Comparison of ENCODE assay signal across 8 cellular contexts in genomic region chr2:166057363-166058169, GRCh38.
DNase-seq lines count a peak whose midpoint lies in the region; ATAC-seq and TF ChIP-seq lines count a peak whose summit lies in the region.

No MANE protein-coding gene starts in this region.

- H3K4me2 ChIP-seq in smooth muscle cell: no peak overlapping the region

- WGBS in smooth muscle cell (ENCODE audit: low lambda C conversion rate): 31% methylated on average over 4 of the region's 4 CpGs
- 6% methylated on average over 4 of the region's 4 CpGs for WGBS in suprapubic skin

- no peak overlapping the region for H2AFZ ChIP-seq in smooth muscle cell (ENCODE audit: low read depth)

- TF ChIP-seq CTCF in epithelial cell of esophagus (IDR thresholded peaks at IDR 0.05; ENCODE audit: insufficient read depth, low read depth, low read length, missing control alignments): peak; percentile 48
- TF ChIP-seq CTCF in smooth muscle cell (IDR thresholded peaks at IDR 0.05; ENCODE audit: borderline replicate concordance, insufficient read depth, poor library complexity, severe bottlenecking): peak; percentile 59
- TF ChIP-seq CTCF in CD8-positive, alpha-beta T cell (IDR thresholded peaks at IDR 0.05): no peak
- TF ChIP-seq CTCF in suprapubic skin (IDR thresholded peaks at IDR 0.05): no peak

- TF ChIP-seq EP300 in suprapubic skin (IDR thresholded peaks at IDR 0.05): no peak

- no peak for TF ChIP-seq POLR2A in suprapubic skin (IDR thresholded peaks at IDR 0.05)

- POLR2A ChIA-PET in CD8-positive, alpha-beta T cell (lab: Charles Lee): no interaction called here

- no peaks in the 10 kb centered on the region for H3K4me1 ChIP-seq in smooth muscle cell (ENCODE audit: low read depth)
- H3K4me1 ChIP-seq in CD8-positive, alpha-beta T cell (ENCODE audit: insufficient read depth, low read length): no peaks in the 10 kb centered on the region
- H3K4me1 ChIP-seq in suprapubic skin: no peaks in the 10 kb centered on the region

- CTCF ChIA-PET in CD8-positive, alpha-beta T cell (lab: Charles Lee): no interaction called here

- no peaks in the 10 kb centered on the region for H3K36me3 Mint-ChIP-seq in CD8-positive, alpha-beta T cell

- H3F3A ChIP-seq in smooth muscle cell (ENCODE audit: low read depth): no peaks in the 10 kb centered on the region

- H3K36me3 ChIP-seq in smooth muscle cell (ENCODE audit: low read depth) (no peaks in the 10 kb centered on the region), suprapubic skin (no peaks in the 10 kb centered on the region)
- no peaks in the 10 kb centered on the region for H3K36me3 ChIP-seq in CD8-positive, alpha-beta T cell (ENCODE audit: insufficient read depth, low read length)

- H3K4me3 Mint-ChIP-seq in CD8-positive, alpha-beta T cell: no peak overlapping the region

- H3K27ac ChIP-seq in smooth muscle cell (ENCODE audit: low read depth) (no peak overlapping the region), suprapubic skin (no peak overlapping the region)
- no peak overlapping the region for H3K27ac ChIP-seq in CD8-positive, alpha-beta T cell (ENCODE audit: low read depth, low read length)

- H3K4me1 Mint-ChIP-seq in CD8-positive, alpha-beta T cell (ENCODE audit: low read depth): no peaks in the 10 kb centered on the region

- no peak overlapping the region for H3K27ac Mint-ChIP-seq in CD8-positive, alpha-beta T cell

- ATAC-seq in HG03432 (IDR thresholded peaks at IDR 0.05; ENCODE audit: unreplicated experiment): no peak
- no peak for ATAC-seq in CD8-positive, alpha-beta T cell

- no peak overlapping the region for H3K9ac ChIP-seq in smooth muscle cell (ENCODE audit: low read depth)

- DNase-seq in NCI-H2107 treated with DMSO at 0.1 percent for 48 hours (lab: John Stamatoyannopoulos, UW; ENCODE audit: unreplicated experiment): peak; percentile 22
- no peak for DNase-seq in NCI-H2107 (lab: John Stamatoyannopoulos, UW)
- DNase-seq in NCI-H69 (lab: John Stamatoyannopoulos, UW): peak; percentile 91
- peak; percentile 59 for DNase-seq in epithelial cell of esophagus (ENCODE audit: low read depth)
- no peak for DNase-seq in smooth muscle cell (lab: John Stamatoyannopoulos, UW; ENCODE audit: unreplicated experiment)
- DNase-seq in CD8-positive, alpha-beta T cell: no peak
- no peak for DNase-seq in suprapubic skin (ENCODE audit: low spot score in 2 of 2)

- intact Hi-C loops in CD8-positive, alpha-beta T cell (cut with DNase I, micrococcal nuclease): no loop called here

- H3K4me3 ChIP-seq in epithelial cell of esophagus (ENCODE audit: low read length) (no peak overlapping the region), smooth muscle cell (no peak overlapping the region), suprapubic skin (no peak overlapping the region)
- H3K4me3 ChIP-seq in CD8-positive, alpha-beta T cell (ENCODE audit: low read depth, low read length): no peak overlapping the region

- H3K9me3 ChIP-seq in smooth muscle cell (replicated peaks; ENCODE audit: low read depth): no peaks in the 10 kb centered on the region
- no peaks in the 10 kb centered on the region for H3K9me3 ChIP-seq in CD8-positive, alpha-beta T cell (ENCODE audit: low read length)
- no peaks in the 10 kb centered on the region for H3K9me3 ChIP-seq in suprapubic skin

- H3K27me3 ChIP-seq in smooth muscle cell (ENCODE audit: low read depth): peaks cover 5% of the 10 kb centered on the region
- no peaks in the 10 kb centered on the region for H3K27me3 ChIP-seq in CD8-positive, alpha-beta T cell (ENCODE audit: insufficient read depth, low read length)
- no peaks in the 10 kb centered on the region for H3K27me3 ChIP-seq in suprapubic skin

- peaks cover 3% of the 10 kb centered on the region for H3K27me3 Mint-ChIP-seq in CD8-positive, alpha-beta T cell (ENCODE audit: low read depth)

- H3K9me3 Mint-ChIP-seq in CD8-positive, alpha-beta T cell: no peaks in the 10 kb centered on the region

- H3K79me2 ChIP-seq in smooth muscle cell (ENCODE audit: low read depth): no peaks in the 10 kb centered on the region

- H4K20me1 ChIP-seq in smooth muscle cell (ENCODE audit: low read depth): no peaks in the 10 kb centered on the region

Comparison
In these comparisons a context has a peak if more than half of its experiments do, and no peak if none do; other contexts are left out.
1. DNase-seq: peak in NCI-H2107 treated with DMSO at 0.1 percent for 48 hours (single experiment), NCI-H69 (single experiment) and epithelial cell of esophagus (single experiment); none in NCI-H2107 (single experiment), smooth muscle cell (single experiment), CD8-positive, alpha-beta T cell (0 of 7) and suprapubic skin (0 of 2).
2. CTCF ChIP-seq: peak in epithelial cell of esophagus (single experiment) and smooth muscle cell (single experiment); none in CD8-positive, alpha-beta T cell (single experiment) and suprapubic skin (0 of 2).